32 cellular contexts compared by ENCODE assay signal in genomic region chr2:152444448-152444847, GRCh38.
A peak's percentile ranks its signal among the peaks of the same experiment; 100 is the strongest.
DNase-seq lines count a peak whose midpoint lies in the region; ATAC-seq lines count a peak whose summit lies in the region.
"Had no signal": no experiment of that assay in that cellular context is flagged by ENCODE, and none has a peak within 500 bp of the region (broad histone marks: within the 10 kb centered on the region; RNA-seq: fewer than 3 reads in every experiment).

No MANE protein-coding gene starts in this region.

- H3K27me3 ChIP-seq in layer of hippocampus (ENCODE audit: control insufficient read depth, insufficient read depth, low read length) (no peaks in the 10 kb centered on the region), subcutaneous abdominal adipose tissue (ENCODE audit: control insufficient read depth in 5 of 5, insufficient read depth in 4 of 5, low read length in 5 of 5) (no peaks in the 10 kb centered on the region)
- H3K27me3 ChIP-seq: brain microvascular endothelial cell, colonic mucosa, neutrophil had no signal

- H3K9ac ChIP-seq in subcutaneous abdominal adipose tissue (ENCODE audit: low read length in 5 of 5), result peak overlapping the region in 3 of 5 donors; percentile 21 to 51 (median 31)
- H3K9ac ChIP-seq: KMS-11 had no signal

- H3K36me3 ChIP-seq in subcutaneous abdominal adipose tissue (ENCODE audit: control insufficient read depth in 5 of 5, insufficient read depth in 5 of 5, low read length in 5 of 5), result no peaks in the 10 kb centered on the region
- H3K36me3 ChIP-seq: brain microvascular endothelial cell, colonic mucosa, neutrophil, prostate gland had no signal

- H3K4me1 ChIP-seq in subcutaneous abdominal adipose tissue (ENCODE audit: control insufficient read depth in 5 of 5, insufficient read depth in 5 of 5, low read length in 5 of 5), result peaks cover 0 to 59% (median 46%) of the 10 kb centered on the region in 5 donors
- H3K4me1 ChIP-seq: colonic mucosa, prostate gland had no signal

- no peaks in the 10 kb centered on the region for H3K9me3 ChIP-seq in subcutaneous abdominal adipose tissue (ENCODE audit: control insufficient read depth in 5 of 5, low read length in 5 of 5)
- H3K9me3 ChIP-seq: colonic mucosa, neutrophil, prostate gland had no signal

- ATAC-seq in GM18867 (IDR thresholded peaks at IDR 0.05; ENCODE audit: unreplicated experiment) (no peak), HG02588 (IDR thresholded peaks at IDR 0.05; ENCODE audit: unreplicated experiment) (no peak)
- ATAC-seq: activated naive CD8-positive, alpha-beta T cell treated with anti-CD3 and anti-CD28 coated beads, Interleukin-2, amount 50 U/mL, for 24 hours; activated T-cell treated with anti-CD3 and anti-CD28 coated beads, Interleukin-2, amount 50 U/mL, for 4 hours; HCT116 had no signal

- H3K27ac ChIP-seq in angular gyrus (ENCODE audit: low read depth, low read length) (peak overlapping the region; percentile 75), layer of hippocampus (ENCODE audit: low read depth, low read length) (peak overlapping the region; percentile 74), subcutaneous abdominal adipose tissue (ENCODE audit: low read depth, low read length) (peak overlapping the region; percentile 80)
- H3K27ac ChIP-seq: brain microvascular endothelial cell, colonic mucosa, KMS-11, neutrophil, prostate gland, SK-N-MC, VCaP had no signal

- DNase-seq in CD1c-positive myeloid dendritic cell (ENCODE audit: extremely low spot score), result peak; percentile 20
- DNase-seq in AG20443 (ENCODE audit: low spot score), result no peak
- no peak for DNase-seq in NCI-H2227 (lab: John Stamatoyannopoulos, UW; ENCODE audit: unreplicated experiment)
- DNase-seq: activated CD4-positive, alpha-beta T cell treated with anti-CD3 and anti-CD28 coated beads for 48 hours; activated naive CD8-positive, alpha-beta T cell treated with anti-CD3 and anti-CD28 coated beads, Interleukin-2, amount 50 U/mL, for 24 hours; activated T-cell treated with anti-CD3 and anti-CD28 coated beads, Interleukin-2, amount 50 U/mL, for 4 hours; brain microvascular endothelial cell; CD4-positive, CD25-positive, alpha-beta regulatory T cell; colonic mucosa; effector memory CD4-positive, alpha-beta T cell; erythroblast; foreskin fibroblast; mesendoderm; NCI-H1436 treated with DMSO at 0.1 percent for 48 hours; NCI-H2107; NCI-H446 treated with DMSO at 0.1 percent for 48 hours; NCI-H82; RPMI8226; stimulated activated CD8-positive, alpha-beta memory T cell treated with anti-CD3 and anti-CD28 coated beads, Interleukin-4, amount 100 ng/mL, for 48 hours; T-helper 2 cell had no signal

- peak overlapping the region in 1 of 5 donors; percentile 18 for H3K4me3 ChIP-seq in subcutaneous abdominal adipose tissue (ENCODE audit: low read depth in 1 of 5, low read length in 5 of 5)
- H3K4me3 ChIP-seq: colonic mucosa, prostate gland, SK-N-MC, skin epidermis had no signal
